In genomic region chr4:133355636-133356035, GRCh38 we compare ENCODE assay signal across 1 cellular context.
TF ChIP-seq lines count a peak whose summit lies in the region.

No MANE protein-coding gene starts in this region.

TF ChIP-seq in HepG2, 621 proteins besides CTCF, POLR2A, EP300 and RAD21 (continued from another document):
- no peak for TF ChIP-seq ZNF275 (CRISPR knock-in tag; IDR thresholded peaks at IDR 0.05; ENCODE audit: borderline replicate concordance)
- TF ChIP-seq POLR2AphosphoS2 (IDR thresholded peaks at IDR 0.05; ENCODE audit: low read depth, low read length): no peak
- no peak for TF ChIP-seq ZNF552 (CRISPR knock-in tag; IDR thresholded peaks at IDR 0.05; ENCODE audit: borderline replicate concordance)
- no peak for TF ChIP-seq ZBTB10 (CRISPR knock-in tag; IDR thresholded peaks at IDR 0.05; ENCODE audit: borderline replicate concordance)
- no peak for TF ChIP-seq ZBTB21 (CRISPR knock-in tag; IDR thresholded peaks at IDR 0.05)
- TF ChIP-seq PPARG (CRISPR knock-in tag; conservative IDR thresholded peaks at IDR 0.05): no peak
- TF ChIP-seq TBX3 (IDR thresholded peaks at IDR 0.05; ENCODE audit: borderline replicate concordance): no peak
